Comparison of ENCODE assay signal across 22 cellular contexts in the genomic region with DNA sequence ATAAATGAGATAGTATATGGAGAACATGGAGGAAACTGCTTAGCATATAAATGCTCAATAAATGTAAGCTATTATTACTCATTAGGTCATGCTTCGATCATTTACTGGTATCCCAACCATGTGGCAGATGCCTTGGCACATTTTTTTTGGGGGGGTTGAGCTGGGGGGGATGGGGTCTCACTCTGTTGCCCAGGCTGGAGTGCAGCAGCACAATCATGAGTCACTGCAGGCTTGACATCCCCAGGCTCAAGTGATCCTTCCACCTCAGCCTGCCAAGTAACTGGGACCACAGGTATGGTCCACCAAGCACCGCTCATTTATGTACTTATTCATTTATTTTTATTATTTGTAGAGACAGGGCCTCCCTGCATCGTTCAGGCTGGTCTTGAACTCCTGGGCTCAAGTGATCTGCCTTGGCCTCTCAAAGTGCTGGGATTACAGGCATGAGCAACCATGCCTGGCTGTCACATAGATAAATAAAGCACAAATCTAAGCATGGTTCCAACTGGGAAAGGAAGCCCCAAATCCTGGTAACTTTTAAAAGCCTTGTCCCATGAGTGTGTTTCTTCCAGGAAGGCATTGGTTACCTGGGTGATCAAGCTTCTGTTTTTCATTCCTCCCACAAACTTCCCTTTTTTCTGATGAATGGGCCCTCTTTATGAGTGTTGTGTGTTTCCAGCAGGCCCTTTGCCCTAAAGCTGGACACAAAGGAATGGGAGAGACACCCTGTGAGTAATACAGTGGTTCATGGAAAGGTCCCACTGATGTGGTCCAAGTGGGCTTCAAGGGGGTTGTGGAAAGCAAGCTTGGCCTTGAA.
DNase-seq lines count a peak whose midpoint lies in the region; ATAC-seq and TF ChIP-seq lines count a peak whose summit lies in the region.
"Had no signal": no experiment of that assay in that cellular context is flagged by ENCODE, and none has a peak within 500 bp of the region (broad histone marks: within the 10 kb centered on the region; RNA-seq: fewer than 3 reads in every experiment).

No MANE protein-coding gene starts in this region.

- no peak overlapping the region for H3K18ac ChIP-seq in mesenchymal stem cell (ENCODE audit: low read depth in 1 of 2, low read length in 2 of 2)

- H3K27me3 Mint-ChIP-seq in dendritic cell treated with granulocyte-macrophage colony-stimulating factor and Interleukin-4, amounts not matched to agents 40 ng/mL and 50 ng/mL, for 4 days, result peaks cover 59% of the 10 kb centered on the region
- peaks cover 49% of the 10 kb centered on the region for H3K27me3 Mint-ChIP-seq in neural crest cell (ENCODE audit: low read depth)

- no peak for ATAC-seq in GM19452 (IDR thresholded peaks at IDR 0.05; ENCODE audit: unreplicated experiment)
- ATAC-seq: CD8-positive, alpha-beta T cell; gastrocnemius medialis; HCT116; left cardiac atrium; Panc1 had no signal

- TF ChIP-seq CTCF in NB4 (IDR thresholded peaks at IDR 0.05; ENCODE audit: low read depth, low read length) (no peak), neural crest cell (conservative IDR thresholded peaks at IDR 0.05) (no peak), RWPE1 (conservative IDR thresholded peaks at IDR 0.05; ENCODE audit: low read depth) (no peak)

- WGBS in mesenchymal stem cell, result 59% methylated on average over 2 of the region's 3 CpGs

- no peak overlapping the region for H2AK5ac ChIP-seq in mesenchymal stem cell (ENCODE audit: low read length, severe bottlenecking)

- no peaks in the 10 kb centered on the region for H3K79me1 ChIP-seq in mesenchymal stem cell (replicated peaks; ENCODE audit: low read length, poor library complexity, severe bottlenecking)

- no peak overlapping the region for H2AFZ ChIP-seq in mesenchymal stem cell (ENCODE audit: low read depth, low read length)

- H3K27me3 ChIP-seq in mesenchymal stem cell (ENCODE audit: control insufficient read depth in 1 of 2, insufficient read depth in 1 of 2, low read length in 2 of 2), result peaks cover 44 to 50% of the 10 kb centered on the region in 2 experiments
- H3K27me3 ChIP-seq: gastrocnemius medialis had no signal

- no peaks in the 10 kb centered on the region for H3K36me3 Mint-ChIP-seq in dendritic cell treated with granulocyte-macrophage colony-stimulating factor and Interleukin-4, amounts not matched to agents 40 ng/mL and 50 ng/mL, for 4 days (ENCODE audit: low read depth)
- H3K36me3 Mint-ChIP-seq in neural crest cell (ENCODE audit: low read depth), result no peaks in the 10 kb centered on the region
- H3K36me3 Mint-ChIP-seq: activated naive CD4-positive, alpha-beta T cell treated with anti-CD3 and anti-CD28 coated beads, Interleukin-2, amount 50 U/mL, for 24 hours; CD8-positive, alpha-beta T cell had no signal

- CTCF ChIA-PET in RWPE1 (lab: Yijun Ruan, JAX), result interaction anchor here (0.5 to 0.8 kb wide), 3 partner anchors 103 to 1773 kb away, joined by 3 to 5 read pairs (median 3); no protein-coding TSS in a partner anchor

- H3K23ac ChIP-seq in mesenchymal stem cell (ENCODE audit: low read length in 2 of 2), result no peak overlapping the region

- H3K4me3 ChIP-seq in NB4 (ENCODE audit: low read depth, low read length) (no peak overlapping the region), mesenchymal stem cell (ENCODE audit: insufficient read depth in 1 of 2, low read depth in 1 of 2, low read length in 2 of 2) (no peak overlapping the region)
- H3K4me3 ChIP-seq: esophagus muscularis mucosa, gastrocnemius medialis, SK-N-MC had no signal

- H2BK15ac ChIP-seq in mesenchymal stem cell (ENCODE audit: low read depth, poor library complexity, severe bottlenecking), result no peak overlapping the region

- H2BK120ac ChIP-seq in mesenchymal stem cell (ENCODE audit: low read depth, low read length), result no peak overlapping the region

- TF ChIP-seq POLR2A in NB4 (IDR thresholded peaks at IDR 0.05; ENCODE audit: extremely low read depth, insufficient read length), result no peak

- no peaks in the 10 kb centered on the region for H3K9me3 Mint-ChIP-seq in dendritic cell treated with granulocyte-macrophage colony-stimulating factor and Interleukin-4, amounts not matched to agents 40 ng/mL and 50 ng/mL, for 4 days
- no peaks in the 10 kb centered on the region for H3K9me3 Mint-ChIP-seq in neural crest cell
- H3K9me3 Mint-ChIP-seq: activated naive CD4-positive, alpha-beta T cell treated with anti-CD3 and anti-CD28 coated beads, Interleukin-2, amount 50 U/mL, for 24 hours; CD8-positive, alpha-beta T cell had no signal

- H3K9ac ChIP-seq in mesenchymal stem cell (ENCODE audit: low read length), result no peak overlapping the region

- H3K4ac ChIP-seq in mesenchymal stem cell (ENCODE audit: low read depth in 1 of 2, low read length in 2 of 2), result no peak overlapping the region

- DNase-seq in GDM1 (lab: John Stamatoyannopoulos, UW) (peak; percentile 22), NB4 (ENCODE audit: low read depth) (peak; percentile 5), neural crest cell (ENCODE audit: low read depth, low spot score) (no peak), RWPE1 (ENCODE audit: low spot score) (no peak), mesenchymal stem cell (no peak), activated T-cell treated with anti-CD3 and anti-CD28 coated beads for 4 hours (no peak)
- DNase-seq: activated CD4-positive, CD25-positive, alpha-beta regulatory T cell treated with anti-CD3 and anti-CD28 coated beads, Interleukin-2, amount 50 U/mL, for 72 hours; activated T-cell treated with anti-CD3 and anti-CD28 coated beads, Interleukin-2, amount 50 U/mL, for 48 hours; CD8-positive, alpha-beta T cell; DMS79; effector CD8-positive, alpha-beta T cell; gastrocnemius medialis; left cardiac atrium; NCI-H1694 treated with DMSO at 0.1 percent for 48 hours; NCI-H82 had no signal

- H2BK12ac ChIP-seq in mesenchymal stem cell (ENCODE audit: low read length in 2 of 2), result no peak overlapping the region

- H3K14ac ChIP-seq in mesenchymal stem cell (ENCODE audit: low read length in 2 of 2), result no peak overlapping the region

- H3K27ac Mint-ChIP-seq in dendritic cell treated with granulocyte-macrophage colony-stimulating factor and Interleukin-4, amounts not matched to agents 40 ng/mL and 50 ng/mL, for 4 days, result peak overlapping the region; percentile 30
- H3K27ac Mint-ChIP-seq in neural crest cell (ENCODE audit: unreplicated experiment), result no peak overlapping the region
- H3K27ac Mint-ChIP-seq: activated naive CD4-positive, alpha-beta T cell treated with anti-CD3 and anti-CD28 coated beads, Interleukin-2, amount 50 U/mL, for 24 hours; CD8-positive, alpha-beta T cell had no signal

- POLR2A ChIA-PET in RWPE1 (lab: Yijun Ruan, JAX; ENCODE audit: low non-redundant PET), result no interaction called here

- H3K4me2 ChIP-seq in mesenchymal stem cell (ENCODE audit: low read length, poor library complexity, severe bottlenecking), result no peak overlapping the region

- intact Hi-C loops in dendritic cell treated with granulocyte-macrophage colony-stimulating factor and Interleukin-4, amounts not matched to agents 40 ng/mL and 50 ng/mL, for 4 days (cut with micrococcal nuclease), result no loop called here

- H3K36me3 ChIP-seq in mesenchymal stem cell (ENCODE audit: control insufficient read depth in 1 of 2, insufficient read depth in 2 of 2, low read depth in 1 of 2, low read length in 2 of 2), result no peaks in the 10 kb centered on the region
- H3K36me3 ChIP-seq: esophagus muscularis mucosa, gastrocnemius medialis had no signal

- no peaks in the 10 kb centered on the region for H3K9me3 ChIP-seq in mesenchymal stem cell (ENCODE audit: control insufficient read depth, low read length)
- H3K9me3 ChIP-seq: esophagus muscularis mucosa, gastrocnemius medialis had no signal

- no peak overlapping the region for H2BK5ac ChIP-seq in mesenchymal stem cell (ENCODE audit: low read depth, low read length, poor library complexity, severe bottlenecking)

- H3K27ac ChIP-seq in RWPE1 (no peak overlapping the region), mesenchymal stem cell (ENCODE audit: low read length, poor library complexity, severe bottlenecking) (no peak overlapping the region)
- H3K27ac ChIP-seq: esophagus muscularis mucosa, gastrocnemius medialis, SK-N-MC had no signal

- peaks cover 23% of the 10 kb centered on the region for H3K4me1 Mint-ChIP-seq in dendritic cell treated with granulocyte-macrophage colony-stimulating factor and Interleukin-4, amounts not matched to agents 40 ng/mL and 50 ng/mL, for 4 days (ENCODE audit: low read depth)
- peaks cover 30% of the 10 kb centered on the region for H3K4me1 Mint-ChIP-seq in neural crest cell

- H4K8ac ChIP-seq in mesenchymal stem cell (ENCODE audit: low read length), result no peak overlapping the region

- no peak overlapping the region for H3K4me3 Mint-ChIP-seq in dendritic cell treated with granulocyte-macrophage colony-stimulating factor and Interleukin-4, amounts not matched to agents 40 ng/mL and 50 ng/mL, for 4 days
- peak overlapping the region; percentile 64 for H3K4me3 Mint-ChIP-seq in neural crest cell
- H3K4me3 Mint-ChIP-seq: activated naive CD4-positive, alpha-beta T cell treated with anti-CD3 and anti-CD28 coated beads, Interleukin-2, amount 50 U/mL, for 24 hours; CD8-positive, alpha-beta T cell had no signal

- H4K91ac ChIP-seq in mesenchymal stem cell (ENCODE audit: low read length), result no peak overlapping the region

- peaks cover 15% of the 10 kb centered on the region for H3K4me1 ChIP-seq in mesenchymal stem cell (ENCODE audit: control insufficient read depth, insufficient read depth, low read depth, low read length)

Comparison
In these comparisons a context has a peak if more than half of its experiments do, and no peak if none do; other contexts are left out.
1. DNase-seq: peak in GDM1 (single experiment) and NB4 (single experiment); none in neural crest cell (single experiment), RWPE1 (single experiment), mesenchymal stem cell (single experiment) and activated T-cell treated with anti-CD3 and anti-CD28 coated beads for 4 hours (single experiment).